In the genomic region with DNA sequence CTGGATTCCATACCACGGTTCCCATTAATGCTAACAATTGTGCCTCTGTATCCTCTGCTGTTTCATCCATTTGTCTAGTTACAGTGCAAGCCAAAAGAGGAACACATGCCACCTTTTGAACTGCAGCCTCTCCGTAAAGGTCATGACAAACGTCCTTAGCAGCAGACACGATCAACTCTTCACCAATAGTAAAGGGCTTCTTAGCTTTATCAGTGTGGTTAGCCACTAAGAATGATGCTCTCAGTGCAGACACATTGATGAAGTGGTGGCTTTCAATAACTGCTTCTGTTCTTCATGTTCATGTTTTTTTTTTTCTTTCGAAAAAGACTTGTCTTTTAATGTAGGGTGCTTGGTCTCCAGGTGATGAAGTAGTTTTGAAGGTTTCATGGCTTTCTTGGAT, we compare ENCODE assay signal across 22 cellular contexts. TPM values are rescaled to one million over a fixed set of nuclear protein-coding genes. Genes with fewer than 3 reads are reported as not detected.
A peak's percentile ranks its signal among the peaks of the same experiment; 100 is the strongest.
DNase-seq lines count a peak whose midpoint lies in the region; ATAC-seq, FAIRE-seq and TF ChIP-seq lines count a peak whose summit lies in the region.
"Had no signal": no experiment of that assay in that cellular context is flagged by ENCODE, and none has a peak within 500 bp of the region (broad histone marks: within the 10 kb centered on the region; RNA-seq: fewer than 3 reads in every experiment).

No MANE protein-coding gene starts in this region.

- CTCF ChIA-PET in activated CD8-positive, alpha-beta memory T cell treated with anti-CD3 and anti-CD28 coated beads, Interleukin-2, amount 10 ng/mL, durations not matched to agents 7 days and 5 days (lab: Charles Lee): interaction anchor here (1.2 to 1.5 kb wide), 2 partner anchors 14 to 216 kb away, joined by 4 to 6 read pairs; a partner anchor contains a TSS
- CTCF ChIA-PET in GM12878 (lab: Yijun Ruan, JAX): interaction anchor here (1.4 to 2.5 kb wide), 4 partner anchors 10 to 218 kb away, joined by 3 to 12 read pairs (median 6); no protein-coding TSS in a partner anchor

- BruUV-seq in GM12878 (replicated peaks; lab: Mats Ljungman, UMichigan): no TSS peak

- H3K9ac ChIP-seq in KMS-11 (no peak overlapping the region), GM12878 (ENCODE audit: control insufficient read depth, insufficient read depth, low read length) (no peak overlapping the region)

- SMC1A ChIA-PET in GM12878 (lab: Charles Lee; ENCODE audit: uncharacterized antibody, unreplicated experiment): interaction anchor here (0.7 to 4.6 kb wide), 7 partner anchors 9 to 216 kb away, joined by 3 to 20 read pairs (median 4); no protein-coding TSS in a partner anchor

- no peak for FAIRE-seq in GM12878 (lab: Jason Lieb, UNC)
- FAIRE-seq: A204.1, D721Med, G401.6, GM12892, GM19239, HepG2, HTR-8/SVneo had no signal

- H3K36me3 ChIP-seq in KMS-11 (ENCODE audit: insufficient read depth): no peaks in the 10 kb centered on the region
- H3K36me3 ChIP-seq in GM12878 (ENCODE audit: control insufficient read depth in 2 of 2, insufficient read depth in 2 of 2, low read length in 1 of 2): no peaks in the 10 kb centered on the region; a peak in 2 of 4 replicates

- no peak for TF ChIP-seq POLR2A in GM12878 (IDR thresholded peaks at IDR 0.05; ENCODE audit: low read depth, low read length)

- no peaks in the 10 kb centered on the region for H3K27me3 Mint-ChIP-seq in activated CD8-positive, alpha-beta memory T cell treated with anti-CD3 and anti-CD28 coated beads, Interleukin-2, amount 10 ng/mL, durations not matched to agents 7 days and 5 days
- H3K27me3 Mint-ChIP-seq: B cell had no signal

- H3K27me3 ChIP-seq in KMS-11 (ENCODE audit: insufficient read depth, low read depth): no peaks in the 10 kb centered on the region
- H3K27me3 ChIP-seq in GM12878 (replicated peaks in 1 of 2; ENCODE audit: control insufficient read depth in 2 of 2, insufficient read depth in 2 of 2, low read length in 1 of 2): no peaks in the 10 kb centered on the region

- H3K79me2 ChIP-seq in KMS-11 (ENCODE audit: insufficient read depth, low read depth) (peaks cover 16% of the 10 kb centered on the region; the same call in 1 of the 2 replicates), GM12878 (ENCODE audit: control insufficient read depth, insufficient read depth, low read length) (no peaks in the 10 kb centered on the region)

- 34% methylated on average over 5 of the region's 5 CpGs for whole genome bisulfite sequencing in GM12878 (ENCODE audit: insufficient coverage, insufficient replicate concordance, low lambda C conversion rate, missing lambda C conversion rate)

- H2AFZ ChIP-seq in KMS-11 (ENCODE audit: low read depth): no peak overlapping the region
- no peak overlapping the region for H2AFZ ChIP-seq in GM12878 (ENCODE audit: control insufficient read depth, low read depth, low read length)
- H2AFZ ChIP-seq: GM23338 had no signal

- in situ Hi-C loops in GM12878 (cut with MboI): loop anchor here (25.0 kb wide), 1 partner anchor 516 kb away; no protein-coding TSS in a partner anchor

- H3K4me2 ChIP-seq in KMS-11 (0 out of 2 replicates have a peak overlapping the region, but pooled peaks have one; percentile 6), GM12878 (ENCODE audit: control insufficient read depth, insufficient read depth) (no peak overlapping the region)
- H3K4me2 ChIP-seq: GM23338 had no signal

- H4K20me1 ChIP-seq in KMS-11 (ENCODE audit: insufficient read depth) (no peaks in the 10 kb centered on the region), GM12878 (ENCODE audit: control insufficient read depth, insufficient read depth) (no peaks in the 10 kb centered on the region)

- peak overlapping the region; percentile 23; the same call in 1 of the 2 replicates for H3K27ac ChIP-seq in KMS-11
- H3K27ac ChIP-seq in GM12878 (ENCODE audit: control insufficient read depth, insufficient read depth): no peak overlapping the region

- intact Hi-C loops in GM12878 (cut with micrococcal nuclease; ENCODE audit: unreplicated experiment): no loop called here

- ATAC-seq in activated CD8-positive, alpha-beta memory T cell treated with anti-CD3 and anti-CD28 coated beads, Interleukin-2, amount 10 ng/mL, durations not matched to agents 7 days and 5 days: peak; percentile 39
- ATAC-seq in GM21786 (IDR thresholded peaks at IDR 0.05; ENCODE audit: unreplicated experiment) (peak; percentile 15), GM12878 (peak; percentile 24; the same call in 1 of the 3 replicates), GM18517 (IDR thresholded peaks at IDR 0.05; ENCODE audit: unreplicated experiment) (no peak)
- ATAC-seq: CD8-positive, alpha-beta T cell; GM23338; HepG2 had no signal

- peaks cover 28% of the 10 kb centered on the region for H3K4me1 Mint-ChIP-seq in activated CD8-positive, alpha-beta memory T cell treated with anti-CD3 and anti-CD28 coated beads, Interleukin-2, amount 10 ng/mL, durations not matched to agents 7 days and 5 days
- H3K4me1 Mint-ChIP-seq: GM23338 had no signal

- peaks cover 11% of the 10 kb centered on the region for H3K36me3 Mint-ChIP-seq in activated CD8-positive, alpha-beta memory T cell treated with anti-CD3 and anti-CD28 coated beads, Interleukin-2, amount 10 ng/mL, durations not matched to agents 7 days and 5 days

- H3K9me3 ChIP-seq in GM12878 (replicated peaks; ENCODE audit: control insufficient read depth, insufficient read depth, low read length): no peaks in the 10 kb centered on the region

- H3K9me3 Mint-ChIP-seq in activated CD8-positive, alpha-beta memory T cell treated with anti-CD3 and anti-CD28 coated beads, Interleukin-2, amount 10 ng/mL, durations not matched to agents 7 days and 5 days (ENCODE audit: low read depth): no peaks in the 10 kb centered on the region
- H3K9me3 Mint-ChIP-seq: CD8-positive, alpha-beta T cell; GM23338 had no signal

- RAD21 ChIA-PET in GM12878 (lab: Charles Lee; ENCODE audit: unreplicated experiment): interaction anchor here (1.0 to 1.4 kb wide), 4 partner anchors 9 to 216 kb away, joined by 3 to 5 read pairs (median 4); no protein-coding TSS in a partner anchor

- no peak overlapping the region for H3K4me3 Mint-ChIP-seq in activated CD8-positive, alpha-beta memory T cell treated with anti-CD3 and anti-CD28 coated beads, Interleukin-2, amount 10 ng/mL, durations not matched to agents 7 days and 5 days
- H3K4me3 Mint-ChIP-seq: B cell; CD8-positive, alpha-beta T cell; GM23338 had no signal

- H3K4me3 ChIP-seq in KMS-11 (IDR thresholded peaks at IDR 0.05; ENCODE audit: insufficient read depth, low read depth, low read length): no peak overlapping the region
- no peak overlapping the region for H3K4me3 ChIP-seq in GM12878
- H3K4me3 ChIP-seq: GM23338 had no signal

- no peak for TF ChIP-seq RAD21 in GM12878 (IDR thresholded peaks at IDR 0.05; ENCODE audit: insufficient read depth, low read depth, low read length)

- POLR2A ChIA-PET in GM12878 (lab: Charles Lee): interaction anchor here (1.3 kb wide), 1 partner anchor 9 kb away, joined by 4 read pairs; no protein-coding TSS in a partner anchor

- no peak for TF ChIP-seq EP300 in GM12878 (IDR thresholded peaks at IDR 0.05; ENCODE audit: borderline replicate concordance in 1 of 2, control insufficient read depth in 1 of 2, low read depth in 2 of 2, low read length in 2 of 2)

- no peak for TF ChIP-seq CTCF in KMS-11 (conservative IDR thresholded peaks at IDR 0.05; ENCODE audit: low read depth, low read length)
- no peak for TF ChIP-seq CTCF in GM12878 (IDR thresholded peaks at IDR 0.05 in 2 of 3, conservative IDR thresholded peaks at IDR 0.05 in 1 of 3; ENCODE audit: control insufficient read depth in 2 of 3, extremely low read depth in 1 of 3, insufficient read depth in 1 of 3, low read depth in 3 of 3, low read length in 3 of 3)

- no peak for DNase-seq in activated CD8-positive, alpha-beta memory T cell treated with anti-CD3 and anti-CD28 coated beads, Interleukin-2, amount 10 ng/mL, durations not matched to agents 7 days and 5 days
- no peak for DNase-seq in activated CD8-positive, alpha-beta memory T cell treated with anti-CD3 and anti-CD28 coated beads, Interleukin-2, amount 50 U/mL, for 4 hours
- no peak for DNase-seq in GM12878 (ENCODE audit: low read depth, low spot score)
- DNase-seq in germinal center (ENCODE audit: low spot score): no peak
- DNase-seq: CD8-positive, alpha-beta T cell; COR-L47; DMS153; DMS79 treated with DMSO at 0.1 percent for 48 hours; EL; H7 had no signal

- peak overlapping the region; percentile 50 for H3K27ac Mint-ChIP-seq in activated CD8-positive, alpha-beta memory T cell treated with anti-CD3 and anti-CD28 coated beads, Interleukin-2, amount 10 ng/mL, durations not matched to agents 7 days and 5 days
- H3K27ac Mint-ChIP-seq: B cell; CD8-positive, alpha-beta T cell; GM23338 had no signal

- peaks cover 5% of the 10 kb centered on the region for H3K4me1 ChIP-seq in KMS-11 (ENCODE audit: low read depth, poor library complexity, severe bottlenecking)
- H3K4me1 ChIP-seq in GM12878 (ENCODE audit: control insufficient read depth, insufficient read depth, low read length): no peaks in the 10 kb centered on the region

TF ChIP-seq in GM12878, 131 proteins besides CTCF, POLR2A, EP300 and RAD21 (continues in another document):
- TF ChIP-seq SMC3 (IDR thresholded peaks at IDR 0.05; ENCODE audit: borderline replicate concordance, low read length): no peak
- TF ChIP-seq ZBED1 (IDR thresholded peaks at IDR 0.05; ENCODE audit: borderline replicate concordance): no peak
- TF ChIP-seq CHD2 (IDR thresholded peaks at IDR 0.05; ENCODE audit: borderline replicate concordance, low read depth, low read length): no peak
- no peak for TF ChIP-seq SREBF1 (IDR thresholded peaks at IDR 0.05; ENCODE audit: low read length)
- no peak for TF ChIP-seq SMARCA5 (IDR thresholded peaks at IDR 0.05)

RNA-seq across cellular contexts. Expression of a gene that starts 14.3 kb away (rescaled TPM):
- 10 to 100 TPM; 17.6 to 21.9 TPM for total RNA-seq in activated CD8-positive, alpha-beta memory T cell treated with anti-CD3 and anti-CD28 coated beads, Interleukin-2, amount 10 ng/mL, durations not matched to agents 7 days and 5 days
- 26.2 and 29.8 TPM in 2 replicates for total RNA-seq in GM12878 (2013; cell fraction: nucleolus; rRNA removed)
- total RNA-seq in GM12878 (2014; rRNA removed) (14.2 and 18.0 TPM in 2 replicates), GM12878 (2014; rRNA removed; fragmentation: Illumina TruSeq; extraction: Trizol) (12.4 and 13.2 TPM in 2 replicates), GM12878 (2021) (13.4 and 16.9 TPM in 2 replicates)
- polyA plus RNA-seq in GM12878 (2011; ENCODE audit: low read depth): 3.3 TPM
- polyA plus RNA-seq in GM12878 (2011; rRNA removed) (33.9 and 36.8 TPM in 2 replicates), GM12878 (2014; fragmentation: Illumina TruSeq; extraction: Trizol) (14.4 and 17.7 TPM in 2 replicates), GM12878 (2014; fragmentation: Nextera tagmentation; extraction: Ambion mirVana) (1 to 10 TPM; 1.1 to 1.5 TPM), GM12878 (2014; rRNA removed) (8.5 and 9.3 TPM in 2 replicates), GM12878 (2016; fragmentation: Nextera tagmentation; extraction: Ambion mirVana) (1 to 10 TPM; 5.8 to 7.6 TPM)
- 13.8 and 24.7 TPM in 2 replicates for polyA plus RNA-seq in GM12878 (2011; cell fraction: cytosol; rRNA removed)
- polyA plus RNA-seq in GM12878 (2011; cell fraction: nucleus; rRNA removed): 7.8 and 9.3 TPM in 2 replicates
- polyA plus RNA-seq in GM12878 (2012): 6.2 and 7.0 TPM in 2 replicates
- 45.1 and 54.2 TPM in 2 replicates for polyA minus RNA-seq in GM12878 (2011; rRNA and poly(A)+ RNA removed)
- polyA minus RNA-seq in GM12878 (2011; cell fraction: cytosol; rRNA and poly(A)+ RNA removed): 9.0 and 24.4 TPM in 2 replicates
- polyA minus RNA-seq in GM12878 (2011; cell fraction: nucleus; rRNA and poly(A)+ RNA removed): 11.5 and 16.6 TPM in 2 replicates
